Comparison of ENCODE assay signal across 1 cellular context in genomic region chr19:6739884-6740588, GRCh38.
TF ChIP-seq lines count a peak whose summit lies in the region.

No MANE protein-coding gene starts in this region.

TF ChIP-seq in K562, 482 proteins besides CTCF, POLR2A, EP300 and RAD21 (continues in another document):
- TF ChIP-seq ETS1 (conservative IDR thresholded peaks at IDR 0.05; ENCODE audit: control insufficient read depth, low read depth, low read length) (no peak; the same call in 1 of the 2 replicates), GTF2A2 (tag; IDR thresholded peaks at IDR 0.05) (no peak), SMARCA4 (IDR thresholded peaks at IDR 0.05) (no peak), ZNF274 (IDR thresholded peaks at IDR 0.05; ENCODE audit: borderline replicate concordance, low read depth, low read length) (no peak), MCM2 (IDR thresholded peaks at IDR 0.05; ENCODE audit: low read depth) (no peak), GATAD2B (IDR thresholded peaks at IDR 0.05; ENCODE audit: borderline replicate concordance) (no peak), KLF6 (CRISPR knock-in tag; IDR thresholded peaks at IDR 0.05; ENCODE audit: borderline replicate concordance) (no peak), HDAC1 (IDR thresholded peaks at IDR 0.05) (peak in 1 of 2 experiments; percentile 87; a peak in 2 of 4 replicates), EP400 (IDR thresholded peaks at IDR 0.05) (peak; percentile 72), TARDBP (IDR thresholded peaks at IDR 0.05) (no peak), SMARCE1 (IDR thresholded peaks at IDR 0.05) (no peak; the same call in 1 of the 2 replicates), CEBPB (tag; IDR thresholded peaks at IDR 0.05) (no peak), U2AF2 (optimal IDR thresholded peaks at IDR 0.05; ENCODE audit: low read depth, low read length) (no peak), GMEB1 (CRISPR knock-in tag; IDR thresholded peaks at IDR 0.05) (no peak), ZBTB17 (CRISPR knock-in tag; IDR thresholded peaks at IDR 0.05) (peak; percentile 72), ZNF766 (CRISPR knock-in tag; conservative IDR thresholded peaks at IDR 0.05) (no peak), HNRNPL (IDR thresholded peaks at IDR 0.05; ENCODE audit: low read depth, low read length) (no peak), STAG1 (CRISPR knock-in tag; IDR thresholded peaks at IDR 0.05; ENCODE audit: borderline replicate concordance) (no peak), CREB1 (IDR thresholded peaks at IDR 0.05) (no peak), CREB1 (CRISPR knock-in tag; IDR thresholded peaks at IDR 0.05) (no peak), TSHZ1 (CRISPR knock-in tag; IDR thresholded peaks at IDR 0.05) (no peak), TBL1XR1 (IDR thresholded peaks at IDR 0.05; ENCODE audit: low read length in 2 of 2) (no peak), ELF1 (tag; IDR thresholded peaks at IDR 0.05) (no peak), FOXO4 (CRISPR knock-in tag; IDR thresholded peaks at IDR 0.05) (no peak), FOSL1 (tag; conservative IDR thresholded peaks at IDR 0.05) (no peak), NR0B1 (IDR thresholded peaks at IDR 0.05; ENCODE audit: partially characterized antibody) (no peak), AFF1 (IDR thresholded peaks at IDR 0.05; ENCODE audit: low read depth in 1 of 2, partially characterized antibody in 2 of 2) (no peak), ZNF707 (CRISPR knock-in tag; conservative IDR thresholded peaks at IDR 0.05) (no peak), SRF (CRISPR knock-in tag; IDR thresholded peaks at IDR 0.05) (peak in 1 of 2 experiments; percentile 41; a peak in 1 of 4 replicates), ZNF318 (IDR thresholded peaks at IDR 0.05; ENCODE audit: borderline replicate concordance in 1 of 2, low read depth in 1 of 2) (no peak), RBM34 (IDR thresholded peaks at IDR 0.05; ENCODE audit: borderline replicate concordance, insufficient read depth, low read length) (no peak), TBP (optimal IDR thresholded peaks at IDR 0.05; ENCODE audit: low read depth, low read length) (no peak), NCOR1 (IDR thresholded peaks at IDR 0.05) (peak; percentile 46; the same call in 1 of the 2 replicates), THAP12 (CRISPR knock-in tag; IDR thresholded peaks at IDR 0.05) (no peak), ZFX (CRISPR knock-in tag; IDR thresholded peaks at IDR 0.05) (peak; percentile 53), FIP1L1 (IDR thresholded peaks at IDR 0.05; ENCODE audit: low read depth, low read length, poor library complexity, severe bottlenecking) (no peak), SMAD2 (IDR thresholded peaks at IDR 0.05; ENCODE audit: low read depth, low read length) (no peak)
